In the genomic region with DNA sequence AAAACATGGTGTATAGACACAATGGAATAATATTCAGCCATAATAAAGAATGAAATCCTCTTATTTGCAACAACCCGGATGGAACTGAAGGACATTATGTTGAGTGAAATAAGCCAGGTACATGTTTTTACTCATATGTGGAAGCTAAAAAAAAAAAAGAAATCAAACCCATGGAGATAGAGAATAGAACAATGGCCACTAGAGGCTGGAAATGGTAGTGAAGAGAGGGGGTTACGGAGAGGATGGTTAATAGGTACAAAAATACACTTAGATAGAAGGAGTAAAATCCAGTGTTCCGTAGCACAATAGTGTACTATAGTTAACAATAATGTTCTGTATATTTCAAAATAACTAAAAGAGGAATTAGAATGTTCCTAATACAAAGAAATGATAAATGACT, we compare ENCODE assay signal across 17 cellular contexts. TPM values are rescaled to one million over a fixed set of nuclear protein-coding genes. Genes with fewer than 3 reads are reported as not detected.
A peak's percentile ranks its signal among the peaks of the same experiment; 100 is the strongest.
DNase-seq lines count a peak whose midpoint lies in the region; ATAC-seq and TF ChIP-seq lines count a peak whose summit lies in the region.
"Had no signal": no experiment of that assay in that cellular context is flagged by ENCODE, and none has a peak within 500 bp of the region (broad histone marks: within the 10 kb centered on the region; RNA-seq: fewer than 3 reads in every experiment).

No MANE protein-coding gene starts in this region.

- no peak for DNase-seq in AG04450 (ENCODE audit: low read depth, low spot score)
- DNase-seq in Panc1 (ENCODE audit: low read depth, low spot score), result no peak
- no peak for DNase-seq in foreskin keratinocyte
- no peak for DNase-seq in G401 (ENCODE audit: low spot score)
- no peak for DNase-seq in ureter (ENCODE audit: low spot score)
- DNase-seq: activated naive CD8-positive, alpha-beta T cell treated with anti-CD3 and anti-CD28 coated beads, Interleukin-2, amount 50 U/mL, for 24 hours; C1 segment of cervical spinal cord; H7; heart right ventricle; left lung; NCI-H2107; stimulated activated CD8-positive, alpha-beta memory T cell treated with anti-CD3 and anti-CD28 coated beads, Interleukin-4, amount 100 ng/mL, for 48 hours had no signal

- no peak overlapping the region for H3K27ac Mint-ChIP-seq in stimulated activated memory B cell treated with anti-CD40 and anti-IgM and Interleukin-4, amounts not matched to agents 10 μg/mL and 1 μg/mL and 100 μg/mL, for 72 hours
- H3K27ac Mint-ChIP-seq: activated naive CD8-positive, alpha-beta T cell treated with anti-CD3 and anti-CD28 coated beads, Interleukin-2, amount 50 U/mL, for 24 hours; natural killer cell treated with Interleukin-12 subunit alpha and Interleukin-12 subunit beta and Interleukin-15 and Interleukin-18, amount 100 ng/mL, for 72 hours had no signal

- H3K27me3 ChIP-seq in AG04450 (ENCODE audit: control insufficient read depth, insufficient read depth, low read length), result no peaks in the 10 kb centered on the region
- H3K27me3 ChIP-seq in Panc1 (ENCODE audit: control insufficient read depth, insufficient read depth, low read length), result no peaks in the 10 kb centered on the region
- H3K27me3 ChIP-seq in foreskin keratinocyte, result peaks cover 8% of the 10 kb centered on the region
- H3K27me3 ChIP-seq: left lung had no signal

- no peaks in the 10 kb centered on the region for H3K36me3 Mint-ChIP-seq in stimulated activated memory B cell treated with anti-CD40 and anti-IgM and Interleukin-4, amounts not matched to agents 10 μg/mL and 1 μg/mL and 100 μg/mL, for 72 hours
- H3K36me3 Mint-ChIP-seq: natural killer cell treated with Interleukin-12 subunit alpha and Interleukin-12 subunit beta and Interleukin-15 and Interleukin-18, amount 100 ng/mL, for 72 hours had no signal

- peaks cover 3% of the 10 kb centered on the region for H3K9me3 Mint-ChIP-seq in stimulated activated memory B cell treated with anti-CD40 and anti-IgM and Interleukin-4, amounts not matched to agents 10 μg/mL and 1 μg/mL and 100 μg/mL, for 72 hours
- H3K9me3 Mint-ChIP-seq: activated naive CD8-positive, alpha-beta T cell treated with anti-CD3 and anti-CD28 coated beads, Interleukin-2, amount 50 U/mL, for 24 hours; natural killer cell treated with Interleukin-12 subunit alpha and Interleukin-12 subunit beta and Interleukin-15 and Interleukin-18, amount 100 ng/mL, for 72 hours had no signal

- peaks cover 57% of the 10 kb centered on the region for H3K27me3 Mint-ChIP-seq in stimulated activated memory B cell treated with anti-CD40 and anti-IgM and Interleukin-4, amounts not matched to agents 10 μg/mL and 1 μg/mL and 100 μg/mL, for 72 hours

- H3K4me3 Mint-ChIP-seq in stimulated activated memory B cell treated with anti-CD40 and anti-IgM and Interleukin-4, amounts not matched to agents 10 μg/mL and 1 μg/mL and 100 μg/mL, for 72 hours, result no peak overlapping the region
- H3K4me3 Mint-ChIP-seq: activated naive CD8-positive, alpha-beta T cell treated with anti-CD3 and anti-CD28 coated beads, Interleukin-2, amount 50 U/mL, for 24 hours; natural killer cell treated with Interleukin-12 subunit alpha and Interleukin-12 subunit beta and Interleukin-15 and Interleukin-18, amount 100 ng/mL, for 72 hours had no signal

- no peak overlapping the region for H3K4me3 ChIP-seq in AG04450 (ENCODE audit: low read depth, low read length)
- no peak overlapping the region for H3K4me3 ChIP-seq in GM12875 (ENCODE audit: low read depth, low read length)
- H3K4me3 ChIP-seq in Panc1 (ENCODE audit: low read depth in 2 of 2, low read length in 2 of 2), result no peak overlapping the region
- H3K4me3 ChIP-seq: heart right ventricle, left lung had no signal

- in situ Hi-C loops in Panc1 (cut with HindIII; ENCODE audit: low pct_unique_long_range_greater_than_20kb, low sequenced_read_pairs) (no loop called here), G401 (cut with HindIII; ENCODE audit: low sequenced_read_pairs) (no loop called here)

- H3K36me3 ChIP-seq in Panc1 (ENCODE audit: control insufficient read depth, insufficient read depth, low read length), result no peaks in the 10 kb centered on the region
- H3K36me3 ChIP-seq: heart right ventricle, left lung had no signal

- H3K27ac ChIP-seq in AG04450 (ENCODE audit: low read depth, low read length) (no peak overlapping the region), Panc1 (ENCODE audit: low read length) (no peak overlapping the region), foreskin keratinocyte (no peak overlapping the region)
- H3K27ac ChIP-seq: heart right ventricle, left lung had no signal

- peaks cover 3% of the 10 kb centered on the region; the same call in 1 of the 2 replicates for H3K4me1 ChIP-seq in Panc1 (ENCODE audit: control insufficient read depth, insufficient read depth, low read length)
- no peaks in the 10 kb centered on the region for H3K4me1 ChIP-seq in foreskin keratinocyte

- CTCF ChIA-PET in AG04450 (lab: Charles Lee), result no interaction called here
- CTCF ChIA-PET in Panc1 (lab: Charles Lee), result interaction anchor here (0.6 kb wide), 1 partner anchor 407 kb away, joined by 3 read pairs; no protein-coding TSS in a partner anchor

- POLR2A ChIA-PET in AG04450 (lab: Yijun Ruan, JAX) (no interaction called here), Panc1 (lab: Charles Lee) (no interaction called here)

- intact Hi-C loops in Panc1 (cut with micrococcal nuclease; ENCODE audit: unreplicated experiment), result no loop called here

- TF ChIP-seq CTCF in AG04450 (IDR thresholded peaks at IDR 0.05; ENCODE audit: low read depth, low read length), result peak; percentile 27; the same call in 1 of the 2 replicates
- peak; percentile 32; the same call in 1 of the 2 replicates for TF ChIP-seq CTCF in GM12875 (IDR thresholded peaks at IDR 0.05; ENCODE audit: borderline replicate concordance, insufficient read depth, low read depth, low read length)
- TF ChIP-seq CTCF in Panc1 (IDR thresholded peaks at IDR 0.05), result peak; percentile 57; the same call in 1 of the 2 replicates
- TF ChIP-seq CTCF in foreskin keratinocyte (conservative IDR thresholded peaks at IDR 0.05), result peak; percentile 34

- H3K4me1 Mint-ChIP-seq in stimulated activated memory B cell treated with anti-CD40 and anti-IgM and Interleukin-4, amounts not matched to agents 10 μg/mL and 1 μg/mL and 100 μg/mL, for 72 hours, result no peaks in the 10 kb centered on the region
- H3K4me1 Mint-ChIP-seq: activated naive CD8-positive, alpha-beta T cell treated with anti-CD3 and anti-CD28 coated beads, Interleukin-2, amount 50 U/mL, for 24 hours had no signal

- H3K9me3 ChIP-seq in AG04450 (ENCODE audit: control insufficient read depth, insufficient read depth, low read length) (no peaks in the 10 kb centered on the region), Panc1 (ENCODE audit: control insufficient read depth, insufficient read depth, low read depth, low read length) (no peaks in the 10 kb centered on the region)
- H3K9me3 ChIP-seq: heart right ventricle, left lung had no signal

- BruUV-seq in Panc1 (replicated peaks; lab: Mats Ljungman, UMichigan), result no TSS peak

- no peak for ATAC-seq in Panc1
- ATAC-seq in foreskin keratinocyte, result no peak
- no peak for ATAC-seq in stimulated activated memory B cell treated with anti-CD40 and anti-IgM and Interleukin-4, amounts not matched to agents 10 μg/mL and 1 μg/mL and 100 μg/mL, for 72 hours
- ATAC-seq in GM19035 (IDR thresholded peaks at IDR 0.05; ENCODE audit: unreplicated experiment), result no peak
- ATAC-seq: activated naive CD8-positive, alpha-beta T cell treated with anti-CD3 and anti-CD28 coated beads, Interleukin-2, amount 50 U/mL, for 24 hours; heart right ventricle; left lung; natural killer cell treated with Interleukin-12 subunit alpha and Interleukin-12 subunit beta and Interleukin-15 and Interleukin-18, amount 100 ng/mL, for 72 hours had no signal

RNA-seq across cellular contexts. Expression of gene KIAA2012, which starts 12.8 kb away (rescaled TPM):
- 0.11 and 0.12 TPM in 2 replicates for polyA plus RNA-seq in AG04450 (2011; rRNA removed)
- not detected in 2 replicates for polyA minus RNA-seq in AG04450 (2011; rRNA and poly(A)+ RNA removed)
- not detected for total RNA-seq in Panc1 (2021; ENCODE audit: unreplicated experiment)
- polyA plus RNA-seq in Panc1 (2012; ENCODE audit: insufficient read length), result not detected
- total RNA-seq in foreskin keratinocyte, result not detected in 2 replicates
- polyA plus RNA-seq in foreskin keratinocyte, result not detected in 2 replicates
- total RNA-seq in G401 (2014; rRNA removed; shearing (Covaris generic)), result not detected in 2 replicates
- total RNA-seq in ureter, result not detected
- total RNA-seq: dermis microvascular lymphatic vessel endothelial cell; H7; heart right ventricle; natural killer cell treated with Interleukin-12 subunit alpha and Interleukin-12 subunit beta and Interleukin-15 and Interleukin-18, amount 100 ng/mL, for 72 hours had no signal
- polyA plus RNA-seq: heart right ventricle had no signal

RNA-seq across cellular contexts. Expression of gene FZD7, which starts 26.6 kb away (rescaled TPM):
- polyA plus RNA-seq in AG04450 (2011; rRNA removed) (40.6 and 42.9 TPM in 2 replicates), foreskin keratinocyte (1.2 and 1.3 TPM in 2 replicates)
- polyA minus RNA-seq in AG04450 (2011; rRNA and poly(A)+ RNA removed), result 58.1 and 58.4 TPM in 2 replicates
- total RNA-seq in Panc1 (2021; ENCODE audit: unreplicated experiment) (38.1 TPM), foreskin keratinocyte (2.5 TPM in 2 replicates), ureter (24.2 TPM)
- polyA plus RNA-seq in Panc1 (2012; ENCODE audit: insufficient read length), result 46.7 TPM
- 17.5 and 18.5 TPM in 2 replicates for total RNA-seq in G401 (2014; rRNA removed; shearing (Covaris generic))
